Comparison of ENCODE assay signal across 1 cellular context in the genomic region with DNA sequence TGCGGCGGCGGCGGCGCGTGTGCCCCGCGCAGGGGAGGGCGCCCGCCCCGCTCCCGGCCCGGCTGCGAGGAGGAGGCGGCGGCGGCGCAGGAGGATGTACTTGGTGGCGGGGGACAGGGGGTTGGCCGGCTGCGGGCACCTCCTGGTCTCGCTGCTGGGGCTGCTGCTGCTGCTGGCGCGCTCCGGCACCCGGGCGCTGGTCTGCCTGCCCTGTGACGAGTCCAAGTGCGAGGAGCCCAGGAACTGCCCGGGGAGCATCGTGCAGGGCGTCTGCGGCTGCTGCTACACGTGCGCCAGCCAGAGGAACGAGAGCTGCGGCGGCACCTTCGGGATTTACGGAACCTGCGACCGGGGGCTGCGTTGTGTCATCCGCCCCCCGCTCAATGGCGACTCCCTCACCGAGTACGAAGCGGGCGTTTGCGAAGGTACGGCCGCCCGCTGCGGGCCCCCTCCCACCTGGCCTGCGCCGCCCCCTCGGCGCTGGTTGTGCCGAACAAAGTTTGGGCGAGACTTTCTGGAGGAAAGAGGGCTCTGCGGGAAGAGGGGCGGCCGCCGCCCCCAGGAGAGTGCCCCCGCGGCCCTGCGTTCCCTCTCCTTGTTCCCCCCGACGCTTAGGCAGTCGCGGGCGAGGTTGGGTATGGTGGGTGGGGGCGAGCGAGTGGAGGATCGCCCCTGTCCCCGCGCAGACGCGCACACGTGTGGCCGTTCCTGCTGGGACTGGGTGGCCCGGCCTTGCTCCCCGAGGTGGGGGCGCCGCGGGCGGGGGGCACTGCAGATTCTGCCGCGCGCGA.
TF ChIP-seq lines count a peak whose summit lies in the region.

No MANE protein-coding gene starts in this region.

TF ChIP-seq in HepG2, 621 proteins besides CTCF, POLR2A, EP300 and RAD21 (continued from another document and continues in another):
- no peak for TF ChIP-seq ZNF646 (CRISPR knock-in tag; IDR thresholded peaks at IDR 0.05)
- TF ChIP-seq KAT2B (IDR thresholded peaks at IDR 0.05; ENCODE audit: borderline replicate concordance, low read depth, low read length): no peak
- TF ChIP-seq, protein P1, sequence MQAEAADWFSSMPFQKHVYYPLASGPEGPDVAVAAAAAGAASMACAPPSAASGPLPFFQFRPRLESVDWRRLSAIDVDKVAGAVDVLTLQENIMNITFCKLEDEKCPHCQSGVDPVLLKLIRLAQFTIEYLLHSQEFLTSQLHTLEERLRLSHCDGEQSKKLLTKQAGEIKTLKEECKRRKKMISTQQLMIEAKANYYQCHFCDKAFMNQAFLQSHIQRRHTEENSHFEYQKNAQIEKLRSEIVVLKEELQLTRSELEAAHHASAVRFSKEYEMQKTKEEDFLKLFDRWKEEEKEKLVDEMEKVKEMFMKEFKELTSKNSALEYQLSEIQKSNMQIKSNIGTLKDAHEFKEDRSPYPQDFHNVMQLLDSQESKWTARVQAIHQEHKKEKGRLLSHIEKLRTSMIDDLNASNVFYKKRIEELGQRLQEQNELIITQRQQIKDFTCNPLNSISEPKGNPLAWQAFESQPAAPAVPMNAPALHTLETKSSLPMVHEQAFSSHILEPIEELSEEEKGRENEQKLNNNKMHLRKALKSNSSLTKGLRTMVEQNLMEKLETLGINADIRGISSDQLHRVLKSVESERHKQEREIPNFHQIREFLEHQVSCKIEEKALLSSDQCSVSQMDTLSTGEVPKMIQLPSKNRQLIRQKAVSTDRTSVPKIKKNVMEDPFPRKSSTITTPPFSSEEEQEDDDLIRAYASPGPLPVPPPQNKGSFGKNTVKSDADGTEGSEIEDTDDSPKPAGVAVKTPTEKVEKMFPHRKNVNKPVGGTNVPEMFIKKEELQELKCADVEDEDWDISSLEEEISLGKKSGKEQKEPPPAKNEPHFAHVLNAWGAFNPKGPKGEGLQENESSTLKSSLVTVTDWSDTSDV (CRISPR knock-in tag; IDR thresholded peaks at IDR 0.05): no peak
- no peak for TF ChIP-seq FOXA1 (IDR thresholded peaks at IDR 0.05)
- no peak for TF ChIP-seq FOXA1 (CRISPR knock-in tag; IDR thresholded peaks at IDR 0.05)
- no peak; the same call in 1 of the 2 replicates for TF ChIP-seq ZFP90 (CRISPR knock-in tag; IDR thresholded peaks at IDR 0.05; ENCODE audit: borderline replicate concordance)
- TF ChIP-seq, protein P2, sequence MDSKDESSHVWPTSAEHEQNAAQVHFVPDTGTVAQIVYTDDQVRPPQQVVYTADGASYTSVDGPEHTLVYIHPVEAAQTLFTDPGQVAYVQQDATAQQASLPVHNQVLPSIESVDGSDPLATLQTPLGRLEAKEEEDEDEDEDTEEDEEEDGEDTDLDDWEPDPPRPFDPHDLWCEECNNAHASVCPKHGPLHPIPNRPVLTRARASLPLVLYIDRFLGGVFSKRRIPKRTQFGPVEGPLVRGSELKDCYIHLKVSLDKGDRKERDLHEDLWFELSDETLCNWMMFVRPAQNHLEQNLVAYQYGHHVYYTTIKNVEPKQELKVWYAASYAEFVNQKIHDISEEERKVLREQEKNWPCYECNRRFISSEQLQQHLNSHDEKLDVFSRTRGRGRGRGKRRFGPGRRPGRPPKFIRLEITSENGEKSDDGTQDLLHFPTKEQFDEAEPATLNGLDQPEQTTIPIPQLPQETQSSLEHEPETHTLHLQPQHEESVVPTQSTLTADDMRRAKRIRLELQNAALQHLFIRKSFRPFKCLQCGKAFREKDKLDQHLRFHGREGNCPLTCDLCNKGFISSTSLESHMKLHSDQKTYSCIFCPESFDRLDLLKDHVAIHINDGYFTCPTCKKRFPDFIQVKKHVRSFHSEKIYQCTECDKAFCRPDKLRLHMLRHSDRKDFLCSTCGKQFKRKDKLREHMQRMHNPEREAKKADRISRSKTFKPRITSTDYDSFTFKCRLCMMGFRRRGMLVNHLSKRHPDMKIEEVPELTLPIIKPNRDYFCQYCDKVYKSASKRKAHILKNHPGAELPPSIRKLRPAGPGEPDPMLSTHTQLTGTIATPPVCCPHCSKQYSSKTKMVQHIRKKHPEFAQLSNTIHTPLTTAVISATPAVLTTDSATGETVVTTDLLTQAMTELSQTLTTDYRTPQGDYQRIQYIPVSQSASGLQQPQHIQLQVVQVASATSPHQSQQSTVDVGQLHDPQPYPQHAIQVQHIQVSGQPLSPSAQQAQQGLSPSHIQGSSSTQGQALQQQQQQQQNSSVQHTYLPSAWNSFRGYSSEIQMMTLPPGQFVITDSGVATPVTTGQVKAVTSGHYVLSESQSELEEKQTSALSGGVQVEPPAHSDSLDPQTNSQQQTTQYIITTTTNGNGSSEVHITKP (CRISPR knock-in tag; IDR thresholded peaks at IDR 0.05; ENCODE audit: low read depth): no peak
- no peak for TF ChIP-seq ATF7 (IDR thresholded peaks at IDR 0.05)
- no peak for TF ChIP-seq ATF7 (CRISPR knock-in tag; IDR thresholded peaks at IDR 0.05)
- TF ChIP-seq IKZF4 (CRISPR knock-in tag; IDR thresholded peaks at IDR 0.05; ENCODE audit: borderline replicate concordance, low read depth, not compliant biosample characterization): no peak
- no peak for TF ChIP-seq RFXANK (CRISPR knock-in tag; IDR thresholded peaks at IDR 0.05)
- no peak for TF ChIP-seq NFYB (CRISPR knock-in tag; IDR thresholded peaks at IDR 0.05)
- no peak for TF ChIP-seq SP4 (CRISPR knock-in tag; IDR thresholded peaks at IDR 0.05)
- TF ChIP-seq, protein P3, sequence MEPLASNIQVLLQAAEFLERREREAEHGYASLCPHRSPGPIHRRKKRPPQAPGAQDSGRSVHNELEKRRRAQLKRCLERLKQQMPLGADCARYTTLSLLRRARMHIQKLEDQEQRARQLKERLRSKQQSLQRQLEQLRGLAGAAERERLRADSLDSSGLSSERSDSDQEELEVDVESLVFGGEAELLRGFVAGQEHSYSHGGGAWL (CRISPR knock-in tag; IDR thresholded peaks at IDR 0.05): no peak; the same call in 1 of the 2 replicates
- TF ChIP-seq, protein P4, sequence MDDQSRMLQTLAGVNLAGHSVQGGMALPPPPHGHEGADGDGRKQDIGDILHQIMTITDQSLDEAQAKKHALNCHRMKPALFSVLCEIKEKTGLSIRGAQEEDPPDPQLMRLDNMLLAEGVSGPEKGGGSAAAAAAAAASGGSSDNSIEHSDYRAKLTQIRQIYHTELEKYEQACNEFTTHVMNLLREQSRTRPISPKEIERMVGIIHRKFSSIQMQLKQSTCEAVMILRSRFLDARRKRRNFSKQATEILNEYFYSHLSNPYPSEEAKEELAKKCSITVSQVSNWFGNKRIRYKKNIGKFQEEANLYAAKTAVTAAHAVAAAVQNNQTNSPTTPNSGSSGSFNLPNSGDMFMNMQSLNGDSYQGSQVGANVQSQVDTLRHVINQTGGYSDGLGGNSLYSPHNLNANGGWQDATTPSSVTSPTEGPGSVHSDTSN (CRISPR knock-in tag; IDR thresholded peaks at IDR 0.05; ENCODE audit: borderline replicate concordance): no peak
- TF ChIP-seq LRRFIP1 (CRISPR knock-in tag; conservative IDR thresholded peaks at IDR 0.05): no peak
- TF ChIP-seq NFYC (CRISPR knock-in tag; IDR thresholded peaks at IDR 0.05): no peak
- no peak for TF ChIP-seq TBX3 (IDR thresholded peaks at IDR 0.05; ENCODE audit: borderline replicate concordance)
- no peak for TF ChIP-seq ZFP36L1 (CRISPR knock-in tag; IDR thresholded peaks at IDR 0.05)
- no peak for TF ChIP-seq RORA (CRISPR knock-in tag; IDR thresholded peaks at IDR 0.05)
- TF ChIP-seq TRIM24 (CRISPR knock-in tag; IDR thresholded peaks at IDR 0.05): no peak
- 0 out of 2 replicates have a peak, but pooled peaks have one; percentile 4 for TF ChIP-seq FOSL2 (CRISPR knock-in tag; IDR thresholded peaks at IDR 0.05)
- TF ChIP-seq ZBTB7B (CRISPR knock-in tag; IDR thresholded peaks at IDR 0.05): no peak
- TF ChIP-seq YEATS4 (CRISPR knock-in tag; IDR thresholded peaks at IDR 0.05; ENCODE audit: borderline replicate concordance): no peak
- TF ChIP-seq ZNF24 (IDR thresholded peaks at IDR 0.05): no peak
- no peak for TF ChIP-seq RNF2 (conservative IDR thresholded peaks at IDR 0.05; ENCODE audit: low read depth)
- no peak for TF ChIP-seq CBX5 (CRISPR knock-in tag; IDR thresholded peaks at IDR 0.05; ENCODE audit: borderline replicate concordance)
- TF ChIP-seq SOX6 (IDR thresholded peaks at IDR 0.05): no peak
- no peak for TF ChIP-seq SOX6 (CRISPR knock-in tag; IDR thresholded peaks at IDR 0.05)
- no peak for TF ChIP-seq GZF1 (CRISPR knock-in tag; IDR thresholded peaks at IDR 0.05)
- no peak for TF ChIP-seq NCOR1 (IDR thresholded peaks at IDR 0.05; ENCODE audit: borderline replicate concordance, low read length)
- TF ChIP-seq, protein P5, sequence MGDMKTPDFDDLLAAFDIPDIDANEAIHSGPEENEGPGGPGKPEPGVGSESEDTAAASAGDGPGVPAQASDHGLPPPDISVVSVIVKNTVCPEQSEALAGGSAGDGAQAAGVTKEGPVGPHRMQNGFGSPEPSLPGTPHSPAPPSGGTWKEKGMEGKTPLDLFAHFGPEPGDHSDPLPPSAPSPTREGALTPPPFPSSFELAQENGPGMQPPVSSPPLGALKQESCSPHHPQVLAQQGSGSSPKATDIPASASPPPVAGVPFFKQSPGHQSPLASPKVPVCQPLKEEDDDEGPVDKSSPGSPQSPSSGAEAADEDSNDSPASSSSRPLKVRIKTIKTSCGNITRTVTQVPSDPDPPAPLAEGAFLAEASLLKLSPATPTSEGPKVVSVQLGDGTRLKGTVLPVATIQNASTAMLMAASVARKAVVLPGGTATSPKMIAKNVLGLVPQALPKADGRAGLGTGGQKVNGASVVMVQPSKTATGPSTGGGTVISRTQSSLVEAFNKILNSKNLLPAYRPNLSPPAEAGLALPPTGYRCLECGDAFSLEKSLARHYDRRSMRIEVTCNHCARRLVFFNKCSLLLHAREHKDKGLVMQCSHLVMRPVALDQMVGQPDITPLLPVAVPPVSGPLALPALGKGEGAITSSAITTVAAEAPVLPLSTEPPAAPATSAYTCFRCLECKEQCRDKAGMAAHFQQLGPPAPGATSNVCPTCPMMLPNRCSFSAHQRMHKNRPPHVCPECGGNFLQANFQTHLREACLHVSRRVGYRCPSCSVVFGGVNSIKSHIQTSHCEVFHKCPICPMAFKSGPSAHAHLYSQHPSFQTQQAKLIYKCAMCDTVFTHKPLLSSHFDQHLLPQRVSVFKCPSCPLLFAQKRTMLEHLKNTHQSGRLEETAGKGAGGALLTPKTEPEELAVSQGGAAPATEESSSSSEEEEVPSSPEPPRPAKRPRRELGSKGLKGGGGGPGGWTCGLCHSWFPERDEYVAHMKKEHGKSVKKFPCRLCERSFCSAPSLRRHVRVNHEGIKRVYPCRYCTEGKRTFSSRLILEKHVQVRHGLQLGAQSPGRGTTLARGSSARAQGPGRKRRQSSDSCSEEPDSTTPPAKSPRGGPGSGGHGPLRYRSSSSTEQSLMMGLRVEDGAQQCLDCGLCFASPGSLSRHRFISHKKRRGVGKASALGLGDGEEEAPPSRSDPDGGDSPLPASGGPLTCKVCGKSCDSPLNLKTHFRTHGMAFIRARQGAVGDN (CRISPR knock-in tag; IDR thresholded peaks at IDR 0.05): peak; percentile 81
